Comparison of ENCODE assay signal across 15 cellular contexts in the genomic region with DNA sequence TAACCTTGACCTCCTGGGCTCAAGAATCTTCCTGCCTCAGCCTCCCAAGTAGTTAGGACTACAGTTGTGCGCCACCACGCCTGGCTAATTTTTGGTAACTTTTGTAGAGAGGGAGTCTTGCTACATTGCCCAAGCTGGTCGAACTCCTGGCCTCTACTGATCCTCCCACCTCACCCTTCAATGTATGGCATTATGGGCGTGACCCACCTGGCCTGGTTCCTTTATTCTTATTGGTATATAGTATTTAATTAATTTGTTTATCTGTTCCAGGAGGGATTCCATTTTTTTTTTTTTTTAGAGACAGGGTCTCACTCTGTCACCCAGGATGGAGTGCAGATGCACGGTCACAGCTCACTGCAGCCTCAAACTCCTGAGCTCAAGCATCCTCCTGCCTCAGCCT.
"Had no signal": no experiment of that assay in that cellular context is flagged by ENCODE, and none has a peak within 500 bp of the region (broad histone marks: within the 10 kb centered on the region; RNA-seq: fewer than 3 reads in every experiment).

No MANE protein-coding gene starts in this region.

- H3K4me1 Mint-ChIP-seq: endodermal cell; stimulated activated naive B cell treated with anti-CD40 and anti-IgM and Interleukin-4, amounts not matched to agents 10 μg/mL and 1 μg/mL and 100 μg/mL, for 72 hours had no signal

- H3K4me3 Mint-ChIP-seq: endodermal cell; stimulated activated naive B cell treated with anti-CD40 and anti-IgM and Interleukin-4, amounts not matched to agents 10 μg/mL and 1 μg/mL and 100 μg/mL, for 72 hours had no signal

- H3K27me3 Mint-ChIP-seq: stimulated activated naive B cell treated with anti-CD40 and anti-IgM and Interleukin-4, amounts not matched to agents 10 μg/mL and 1 μg/mL and 100 μg/mL, for 72 hours had no signal

- DNase-seq: activated T-cell treated with anti-CD3 and anti-CD28 coated beads, Interleukin-2, amount 50 U/mL, for 48 hours; body of pancreas; cerebellar nuclear complex; dermis blood vessel endothelial cell; endodermal cell; erythroblast; hippocampal formation; lower lobe of right lung; midbrain; stimulated activated naive B cell treated with anti-CD40 and anti-IgM and Interleukin-4, amounts not matched to agents 10 μg/mL and 1 μg/mL and 100 μg/mL, for 72 hours; T-helper 9 cell; upper lobe of left lung had no signal

- H3K4me3 ChIP-seq: body of pancreas, lower lobe of right lung, smooth muscle cell, upper lobe of left lung had no signal

- H3K4me2 ChIP-seq: smooth muscle cell had no signal

- H3K9ac ChIP-seq: parathyroid adenoma had no signal

- H3K27ac Mint-ChIP-seq: endodermal cell had no signal

- ATAC-seq: body of pancreas; lower lobe of right lung; stimulated activated naive B cell treated with anti-CD40 and anti-IgM and Interleukin-4, amounts not matched to agents 10 μg/mL and 1 μg/mL and 100 μg/mL, for 72 hours had no signal

- H3K4me1 ChIP-seq: body of pancreas, lower lobe of right lung, parathyroid adenoma, upper lobe of left lung had no signal

- H3K9me3 Mint-ChIP-seq: endodermal cell; stimulated activated naive B cell treated with anti-CD40 and anti-IgM and Interleukin-4, amounts not matched to agents 10 μg/mL and 1 μg/mL and 100 μg/mL, for 72 hours had no signal

- H3K9me3 ChIP-seq: body of pancreas, lower lobe of right lung, upper lobe of left lung had no signal

- H2AFZ ChIP-seq: parathyroid adenoma had no signal

- H3K27me3 ChIP-seq: body of pancreas, upper lobe of left lung had no signal

- H3K27ac ChIP-seq: body of pancreas, lower lobe of right lung, parathyroid adenoma, upper lobe of left lung, VCaP had no signal
